ENCODE assay signal across 8 cellular contexts in the genomic region with DNA sequence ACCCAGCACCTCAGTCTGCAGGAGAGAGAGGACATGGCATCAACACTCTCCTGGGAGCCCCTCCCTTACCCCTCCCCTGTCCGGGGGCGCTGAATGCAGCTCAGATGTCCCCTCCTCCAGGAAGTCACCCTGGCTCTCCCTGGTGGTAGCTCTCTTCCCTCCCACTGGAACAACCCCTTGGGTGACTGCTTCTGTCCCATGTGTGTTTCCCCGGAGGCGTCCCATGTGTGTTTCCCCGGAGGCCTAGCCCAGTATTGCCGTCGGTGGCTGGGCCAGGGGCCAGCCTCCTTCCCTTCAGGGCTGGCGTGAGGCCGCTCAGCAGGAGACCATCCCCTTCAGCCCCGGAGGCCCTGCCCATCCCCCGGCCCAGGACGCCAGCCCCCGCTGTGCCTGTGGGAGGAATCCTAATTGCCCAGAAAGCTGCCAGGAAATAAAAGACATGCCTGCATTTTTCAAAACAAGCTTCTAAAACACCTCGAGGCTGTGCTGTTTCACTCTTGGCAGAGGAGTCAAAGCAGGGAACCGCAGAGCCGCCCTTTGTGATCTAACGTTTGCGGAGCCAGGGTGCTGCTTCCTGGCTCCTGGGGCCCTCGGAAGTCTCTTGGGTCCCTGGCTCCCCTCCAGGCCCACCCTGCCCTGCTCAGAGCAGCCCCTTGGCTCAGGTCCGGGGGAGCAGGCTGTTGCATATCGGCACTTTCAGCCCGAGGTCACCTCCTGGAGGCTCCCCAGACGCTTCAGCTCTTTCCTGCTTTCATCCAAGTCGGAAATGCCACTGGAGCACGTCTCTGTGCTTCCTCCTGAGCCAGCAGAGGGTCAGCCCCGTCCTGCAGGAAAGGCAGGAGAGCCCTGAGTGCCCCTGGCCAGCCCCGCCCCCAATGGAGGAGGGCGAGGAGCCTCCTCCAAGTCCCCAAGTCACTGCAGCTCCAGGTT. TPM values are rescaled to one million over a fixed set of nuclear protein-coding genes. Genes with fewer than 3 reads are reported as not detected.
DNase-seq lines count a peak whose midpoint lies in the region; ATAC-seq and TF ChIP-seq lines count a peak whose summit lies in the region.

No MANE protein-coding gene starts in this region.

- in situ Hi-C loops in GM13977 (cut with MboI; ENCODE audit: low pct_unique_long_range_greater_than_20kb, low sequenced_read_pairs, unreplicated experiment): no loop called here

- intact Hi-C loops in spleen (cut with DNase I; ENCODE audit: low total_unique reads): no loop called here

- peaks cover 0 to 38% (median 0%) of the 10 kb centered on the region in 7 donors for H3K27me3 ChIP-seq in spleen (replicated peaks in 1 of 7)

- H3K27ac ChIP-seq in spleen: peak overlapping the region in 7 of 8 donors; percentile 53 to 78 (median 74)

- TF ChIP-seq POLR2A in spleen (IDR thresholded peaks at IDR 0.05): no peak

- peaks cover 0 to 16% (median 11%) of the 10 kb centered on the region in 8 donors for H3K9me3 ChIP-seq in spleen

- no peak for TF ChIP-seq CTCF in GM13977 (IDR thresholded peaks at IDR 0.05; ENCODE audit: extremely low read depth, insufficient read depth, missing control alignments)
- TF ChIP-seq CTCF in choroid plexus epithelial cell (conservative IDR thresholded peaks at IDR 0.05; ENCODE audit: low read depth, low read length): peak; percentile 10
- TF ChIP-seq CTCF in spleen (IDR thresholded peaks at IDR 0.05 in 8 of 11, conservative IDR thresholded peaks at IDR 0.05 in 3 of 11): peak in 3 of 11 experiments; percentile 6 to 16 (median 14)

- no peak for ATAC-seq in GM19397 (IDR thresholded peaks at IDR 0.05; ENCODE audit: unreplicated experiment)

- H3K36me3 ChIP-seq in spleen: no peaks in the 10 kb centered on the region

- 2 to 6% (median 4%) methylated on average over 20 to 28 of the region's 28 CpGs for WGBS in spleen, 5 donors

- peak; percentile 65 for DNase-seq in GM13977 (ENCODE audit: low spot score)
- DNase-seq in T1000 (lab: John Stamatoyannopoulos, UW): peak; percentile 78
- DNase-seq in choroid plexus epithelial cell (ENCODE audit: low read depth): peak; percentile 93
- DNase-seq in kidney tubule cell (ENCODE audit: low spot score): peak; percentile 60
- peak; percentile 80 for DNase-seq in spleen
- DNase-seq in hippocampal formation (lab: John Stamatoyannopoulos, UW): no peak
- DNase-seq in NCI-H510A treated with DMSO at 0.1 percent for 48 hours (lab: John Stamatoyannopoulos, UW): no peak

- H3K4me3 ChIP-seq in choroid plexus epithelial cell (ENCODE audit: low read depth, low read length) (peak overlapping the region; percentile 1), spleen (peak overlapping the region in 5 of 8 donors; percentile 8 to 49 (median 14))

- H3K4me1 ChIP-seq in spleen: peaks cover 17 to 42% (median 29%) of the 10 kb centered on the region in 6 donors

RNA-seq across cellular contexts. Expression of a gene that starts 11.4 kb away (rescaled TPM):
- total RNA-seq in spleen: 10 to 100 TPM; 41.2 to 85.3 (median 66.2) TPM
- 1 to 10 TPM; 2.6 to 9.5 (median 4.6) TPM for polyA plus RNA-seq in spleen

Comparison
In these comparisons a context has a peak if more than half of its experiments do, and no peak if none do; other contexts are left out.
1. DNase-seq: peak in GM13977 (single experiment), T1000 (single experiment), choroid plexus epithelial cell (single experiment), kidney tubule cell (single experiment) and spleen (single experiment); none in hippocampal formation (0 of 2) and NCI-H510A treated with DMSO at 0.1 percent for 48 hours (single experiment).